In the genomic region with DNA sequence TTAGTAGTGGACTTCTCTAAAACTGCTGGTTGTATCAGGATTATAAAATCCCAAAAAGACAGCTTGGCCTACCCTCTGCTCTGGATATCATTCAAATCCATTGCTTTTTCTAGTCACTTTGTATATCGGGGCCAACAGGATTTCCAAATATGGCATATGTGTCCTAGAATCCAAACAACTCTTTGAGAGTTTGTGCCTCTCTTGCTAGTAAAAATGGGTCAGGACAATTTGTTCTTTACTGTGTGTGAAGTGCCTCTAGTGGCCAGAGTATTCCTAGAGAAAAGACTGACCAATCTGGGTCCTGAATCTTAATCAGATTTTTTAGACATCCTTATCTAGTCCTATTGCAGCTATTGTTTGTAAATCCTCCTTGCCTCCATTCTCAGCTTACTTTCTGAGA, we compare ENCODE assay signal across 29 cellular contexts. TPM values are rescaled to one million over a fixed set of nuclear protein-coding genes. Genes with fewer than 3 reads are reported as not detected.
DNase-seq lines count a peak whose midpoint lies in the region; ATAC-seq and TF ChIP-seq lines count a peak whose summit lies in the region.
"Had no signal": no experiment of that assay in that cellular context is flagged by ENCODE, and none has a peak within 500 bp of the region (broad histone marks: within the 10 kb centered on the region; RNA-seq: fewer than 3 reads in every experiment).

No MANE protein-coding gene starts in this region.

- H3K27me3 ChIP-seq in BE2C (no peaks in the 10 kb centered on the region), right atrium auricular region (no peaks in the 10 kb centered on the region), left lung (no peaks in the 10 kb centered on the region)
- H3K27me3 ChIP-seq: upper lobe of left lung had no signal

- H3K4me3 ChIP-seq in BE2C (ENCODE audit: low read depth, low read length), result no peak overlapping the region
- no peak overlapping the region for H3K4me3 ChIP-seq in right atrium auricular region
- no peak overlapping the region for H3K4me3 ChIP-seq in left lung
- H3K4me3 ChIP-seq: PC-9, upper lobe of left lung had no signal

- no peaks in the 10 kb centered on the region for H3K4me1 Mint-ChIP-seq in natural killer cell
- H3K4me1 Mint-ChIP-seq: activated naive CD8-positive, alpha-beta T cell treated with anti-CD3 and anti-CD28 coated beads, Interleukin-2, amount 50 U/mL, for 24 hours; immature natural killer cell; nephron progenitor cell; T-cell had no signal

- no peaks in the 10 kb centered on the region for H3K36me3 Mint-ChIP-seq in natural killer cell
- H3K36me3 Mint-ChIP-seq: immature natural killer cell, T-cell had no signal

- intact Hi-C loops in left lung (cut with DNase I), result no loop called here
- intact Hi-C loops in natural killer cell (cut with micrococcal nuclease), result no loop called here

- H3K36me3 ChIP-seq in BE2C (no peaks in the 10 kb centered on the region), right atrium auricular region (no peaks in the 10 kb centered on the region), left lung (no peaks in the 10 kb centered on the region)
- H3K36me3 ChIP-seq: upper lobe of left lung had no signal

- H3K4me1 ChIP-seq in BE2C (no peaks in the 10 kb centered on the region; the same call in 1 of the 2 replicates), right atrium auricular region (peaks cover 0 to 15% of the 10 kb centered on the region in 2 donors), left lung (no peaks in the 10 kb centered on the region)
- H3K4me1 ChIP-seq: upper lobe of left lung had no signal

- H3K27ac ChIP-seq in right atrium auricular region, result peak overlapping the region; percentile 46 to 53
- no peak overlapping the region for H3K27ac ChIP-seq in left lung
- H3K27ac ChIP-seq: HL-60, PC-9 had no signal

- no peak for DNase-seq in BE2C
- peak; percentile 34 for DNase-seq in cerebellar cortex (ENCODE audit: low spot score)
- no peak for DNase-seq in right atrium auricular region (ENCODE audit: low spot score)
- DNase-seq in left lung, result no peak
- no peak for DNase-seq in COR-L47 (lab: John Stamatoyannopoulos, UW)
- DNase-seq in stimulated activated CD4-positive, alpha-beta T cell treated with anti-CD3 and anti-CD28 coated beads, Interleukin-2, amount 100 ng/mL, for 48 hours, result no peak
- no peak for DNase-seq in natural killer cell
- DNase-seq: activated CD8-positive, alpha-beta memory T cell treated with anti-CD3 and anti-CD28 coated beads for 24 hours; activated gamma-delta T cell; activated naive CD8-positive, alpha-beta T cell treated with anti-CD3 and anti-CD28 coated beads, Interleukin-2, amount 50 U/mL, for 24 hours; activated T-cell treated with anti-CD3 and anti-CD28 coated beads, Interleukin-2, amount 50 U/mL, for 1 hour; DND-41; effector CD4-positive, alpha-beta T cell; erythroblast; foreskin fibroblast; hippocampal formation; immature natural killer cell; NCI-H1105 treated with DMSO at 0.1 percent for 48 hours; NCI-H2029; NCI-H345; nephron progenitor cell; PC-9; SIG-M5; stimulated activated CD4-positive, alpha-beta T cell treated with anti-CD3 and anti-CD28 coated beads, Interleukin-15, amount 100 ng/mL, for 24 hours; stimulated activated CD8-positive, alpha-beta memory T cell treated with anti-CD3 and anti-CD28 coated beads, Interleukin-4, amount 100 ng/mL, for 48 hours; T-cell; upper lobe of left lung had no signal

- H3K4me3 Mint-ChIP-seq in natural killer cell, result no peak overlapping the region
- H3K4me3 Mint-ChIP-seq: activated naive CD8-positive, alpha-beta T cell treated with anti-CD3 and anti-CD28 coated beads, Interleukin-2, amount 50 U/mL, for 24 hours; immature natural killer cell; nephron progenitor cell; T-cell had no signal

- TF ChIP-seq CTCF in BE2C (IDR thresholded peaks at IDR 0.05; ENCODE audit: low read depth, low read length) (peak; percentile 25; the same call in 1 of the 2 replicates), LNCAP (IDR thresholded peaks at IDR 0.05) (peak; percentile 28; the same call in 1 of the 2 replicates), right atrium auricular region (IDR thresholded peaks at IDR 0.05) (peak in 1 of 2 donors; percentile 29), left lung (IDR thresholded peaks at IDR 0.05) (no peak), natural killer cell (IDR thresholded peaks at IDR 0.05) (no peak)

- H3K9me3 ChIP-seq in BE2C (no peaks in the 10 kb centered on the region), right atrium auricular region (no peaks in the 10 kb centered on the region), left lung (no peaks in the 10 kb centered on the region)
- H3K9me3 ChIP-seq: upper lobe of left lung had no signal

- H3K9me3 Mint-ChIP-seq in natural killer cell, result peaks cover 0 to 3% of the 10 kb centered on the region in 2 donors
- H3K9me3 Mint-ChIP-seq: nephron progenitor cell had no signal

- no peak for ATAC-seq in left lung
- ATAC-seq in natural killer cell, result no peak
- ATAC-seq: activated naive CD8-positive, alpha-beta T cell treated with anti-CD3 and anti-CD28 coated beads, Interleukin-2, amount 50 U/mL, for 24 hours; T-cell had no signal

- peaks cover 0 to 10% of the 10 kb centered on the region in 2 donors for H3K27me3 Mint-ChIP-seq in natural killer cell (ENCODE audit: low read depth in 2 of 2)

- H3K27ac Mint-ChIP-seq in natural killer cell, result no peak overlapping the region
- H3K27ac Mint-ChIP-seq: activated naive CD8-positive, alpha-beta T cell treated with anti-CD3 and anti-CD28 coated beads, Interleukin-2, amount 50 U/mL, for 24 hours; immature natural killer cell; nephron progenitor cell; T-cell had no signal

RNA-seq across cellular contexts. Expression of a gene that starts 33.5 kb away (rescaled TPM):
- 4.9 TPM for polyA plus RNA-seq in BE2C (2012; ENCODE audit: insufficient read depth, insufficient read length, low read depth)
- 1 to 10 TPM; 6.5 to 7.5 TPM for total RNA-seq in right atrium auricular region
- total RNA-seq in left lung, result 10 to 100 TPM; 12.9 to 18.4 TPM
- 10 to 100 TPM in 1 of 3 donors, 1 to 10 TPM in 2; 4.7 to 10.6 (median 5.7) TPM for total RNA-seq in natural killer cell

Comparison
In these comparisons a context has a peak if more than half of its experiments do, and no peak if none do; other contexts are left out.
1. CTCF ChIP-seq: peak in BE2C (single experiment) and LNCAP (single experiment); none in left lung (0 of 2) and natural killer cell (single experiment).
2. H3K27ac ChIP-seq: peak in right atrium auricular region (2 of 2); none in left lung (0 of 2).